Comparison of ENCODE assay signal across 10 cellular contexts in genomic region chr1:100187912-100188311, GRCh38. TPM values are rescaled to one million over a fixed set of nuclear protein-coding genes. Genes with fewer than 3 reads are reported as not detected.
A peak's percentile ranks its signal among the peaks of the same experiment; 100 is the strongest.
DNase-seq lines count a peak whose midpoint lies in the region; ATAC-seq and TF ChIP-seq lines count a peak whose summit lies in the region.
"Had no signal": no experiment of that assay in that cellular context is flagged by ENCODE, and none has a peak within 500 bp of the region (broad histone marks: within the 10 kb centered on the region; RNA-seq: fewer than 3 reads in every experiment).

No MANE protein-coding gene starts in this region.

- in situ Hi-C loops in gastrocnemius medialis (cut with MboI; ENCODE audit: low sequenced_read_pairs in 4 of 4), result no loop called here

- no peak; the same call in 1 of the 2 replicates for TF ChIP-seq EP300 in Ishikawa (IDR thresholded peaks at IDR 0.05; ENCODE audit: borderline replicate concordance)

- no peaks in the 10 kb centered on the region; the same call in 1 of the 2 replicates for H3F3A ChIP-seq in PC-9 (ENCODE audit: insufficient read depth, low read depth)

- 46% methylated on average over 3 of the region's 3 CpGs for WGBS in right cardiac atrium

- H4K20me1 ChIP-seq in PC-9 (ENCODE audit: insufficient read depth), result no peaks in the 10 kb centered on the region

- no TSS peak for BruUV-seq in PC-9 (replicated peaks; lab: Mats Ljungman, UMichigan)

- no peak for TF ChIP-seq RAD21 in Ishikawa (IDR thresholded peaks at IDR 0.05; ENCODE audit: low read depth)

- H3K4me1 ChIP-seq in right cardiac atrium (ENCODE audit: control insufficient read depth, insufficient read depth, low read length) (no peaks in the 10 kb centered on the region), gastrocnemius medialis (peaks cover 9 to 16% of the 10 kb centered on the region in 2 donors), PC-9 (replicated peaks; ENCODE audit: insufficient read depth) (no peaks in the 10 kb centered on the region)
- H3K4me1 ChIP-seq: SJSA1, suprapubic skin had no signal

- DNase-seq in amniotic epithelial cell (ENCODE audit: low read depth), result peak; percentile 86
- peak; percentile 63 to 82 (median 68) for DNase-seq in right cardiac atrium
- peak; percentile 54 to 78 for DNase-seq in gastrocnemius medialis
- DNase-seq in SW480 (ENCODE audit: low spot score), result no peak
- no peak for DNase-seq in NCI-H510A treated with DMSO at 0.1 percent for 48 hours (lab: John Stamatoyannopoulos, UW)
- DNase-seq in PC-9, result no peak

- no peaks in the 10 kb centered on the region for H3K79me2 ChIP-seq in PC-9 (ENCODE audit: low read depth)

- H3K9me2 ChIP-seq in PC-9 (ENCODE audit: insufficient read depth), result no peaks in the 10 kb centered on the region

- CTCF ChIA-PET in PC-9 (lab: Charles Lee), result no interaction called here

- H3K9me3 ChIP-seq in right cardiac atrium (ENCODE audit: control insufficient read depth, low read length) (no peaks in the 10 kb centered on the region), gastrocnemius medialis (no peaks in the 10 kb centered on the region), PC-9 (ENCODE audit: insufficient read depth, low read depth) (no peaks in the 10 kb centered on the region)
- H3K9me3 ChIP-seq: SJSA1, suprapubic skin had no signal

- POLR2A ChIA-PET in PC-9 (lab: Charles Lee; ENCODE audit: unreplicated experiment), result no interaction called here

- H3K36me3 ChIP-seq in gastrocnemius medialis, result no peaks in the 10 kb centered on the region
- H3K36me3 ChIP-seq in PC-9 (ENCODE audit: low read depth), result no peaks in the 10 kb centered on the region
- H3K36me3 ChIP-seq: SJSA1, suprapubic skin had no signal

- H3K4me2 ChIP-seq in PC-9, result no peak overlapping the region

- H3K27me3 ChIP-seq in right cardiac atrium (ENCODE audit: control insufficient read depth, insufficient read depth) (no peaks in the 10 kb centered on the region), gastrocnemius medialis (no peaks in the 10 kb centered on the region), PC-9 (ENCODE audit: insufficient read depth, low read depth) (no peaks in the 10 kb centered on the region)
- H3K27me3 ChIP-seq: SJSA1, suprapubic skin had no signal

- H3K27ac ChIP-seq in right cardiac atrium (ENCODE audit: low read length) (no peak overlapping the region), gastrocnemius medialis (peak overlapping the region; percentile 77 to 82 (median 80)), PC-9 (no peak overlapping the region)
- H3K27ac ChIP-seq: SJSA1, suprapubic skin had no signal

- TF ChIP-seq POLR2A in gastrocnemius medialis (IDR thresholded peaks at IDR 0.05), result no peak

- H2AFZ ChIP-seq in PC-9, result no peak overlapping the region

- intact Hi-C loops in right cardiac atrium (cut with DNase I) (no loop called here), gastrocnemius medialis (cut with DNase I; ENCODE audit: low total_unique reads) (no loop called here), PC-9 (cut with micrococcal nuclease; ENCODE audit: unreplicated experiment) (no loop called here)

- ATAC-seq in right cardiac atrium, result peak; percentile 84 to 87
- ATAC-seq in gastrocnemius medialis, result peak; percentile 82 to 91
- ATAC-seq in GM18502 (IDR thresholded peaks at IDR 0.05; ENCODE audit: poor library complexity, unreplicated experiment), result no peak

- H3K4me3 ChIP-seq in right cardiac atrium (ENCODE audit: low read length), result no peak overlapping the region
- H3K4me3 ChIP-seq in gastrocnemius medialis, result peak overlapping the region in 2 of 4 donors; percentile 4 to 23
- no peak overlapping the region for H3K4me3 ChIP-seq in PC-9
- H3K4me3 ChIP-seq: SJSA1, suprapubic skin had no signal

- TF ChIP-seq CTCF in gastrocnemius medialis (IDR thresholded peaks at IDR 0.05 in 4 of 5, conservative IDR thresholded peaks at IDR 0.05 in 1 of 5), result no peak
- TF ChIP-seq CTCF in PC-9 (conservative IDR thresholded peaks at IDR 0.05), result no peak

TF ChIP-seq in Ishikawa, 13 proteins besides CTCF, POLR2A, EP300 and RAD21:
- no peak for TF ChIP-seq ZBTB7A (IDR thresholded peaks at IDR 0.05; ENCODE audit: low read depth)
- peak; percentile 89 for TF ChIP-seq NFIC (IDR thresholded peaks at IDR 0.05)
- TF ChIP-seq CEBPB (IDR thresholded peaks at IDR 0.05), result peak; percentile 98
- TF ChIP-seq TCF12 (IDR thresholded peaks at IDR 0.05; ENCODE audit: low read depth), result peak; percentile 50; the same call in 1 of the 2 replicates
- TF ChIP-seq TEAD4 (IDR thresholded peaks at IDR 0.05), result peak; percentile 16; the same call in 1 of the 2 replicates

RNA-seq across cellular contexts. Expression of gene LRRC39, which starts 9.9 kb away (rescaled TPM):
- total RNA-seq in right cardiac atrium (100 to 1,000 TPM in 2 of 4 donors, 10 to 100 TPM in 2; 54.6 to 155 (median 106) TPM), gastrocnemius medialis (10 to 100 TPM; 23.4 to 73.2 (median 42.1) TPM), PC-9 (2021) (0.75 and 0.85 TPM in 2 replicates)
- 142 TPM for polyA plus RNA-seq in right cardiac atrium
- total RNA-seq: SJSA1 had no signal

RNA-seq across cellular contexts. Expression of gene TRMT13, which starts 54.9 kb away (rescaled TPM):
- total RNA-seq in right cardiac atrium (1 to 10 TPM; 5.7 to 8.4 (median 7.5) TPM), gastrocnemius medialis (10 to 100 TPM in 3 of 4 donors, 1 to 10 TPM in 1; 5.5 to 22.6 (median 10.6) TPM), PC-9 (2021) (7.3 and 14.2 TPM in 2 replicates)
- 4.8 TPM for polyA plus RNA-seq in right cardiac atrium

RNA-seq across cellular contexts. Expression of gene SASS6, which starts 55.2 kb away (rescaled TPM):
- total RNA-seq in right cardiac atrium, result 1 to 10 TPM; 1.6 to 2.4 (median 2.3) TPM
- polyA plus RNA-seq in right cardiac atrium, result 1.4 TPM
- 1 to 10 TPM in 3 of 4 donors, under 1 TPM in 1; 0.71 to 4.2 (median 1.6) TPM for total RNA-seq in gastrocnemius medialis
- total RNA-seq in PC-9 (2021), result 5.1 and 8.7 TPM in 2 replicates

Comparison
In these comparisons a context has a peak if more than half of its experiments do, and no peak if none do; other contexts are left out.
1. DNase-seq: peak in amniotic epithelial cell (single experiment), right cardiac atrium (3 of 3) and gastrocnemius medialis (2 of 2); none in SW480 (single experiment), NCI-H510A treated with DMSO at 0.1 percent for 48 hours (single experiment) and PC-9 (0 of 2).
2. H3K27ac ChIP-seq: peak in gastrocnemius medialis (4 of 4); none in right cardiac atrium (single experiment) and PC-9 (single experiment).
3. RNA of gene LRRC39, which starts 9.9 kb away (total RNA-seq): 54.6 to 155 TPM in right cardiac atrium and 23.4 to 73.2 TPM in gastrocnemius medialis; 0.75 to 0.85 TPM in PC-9; every median in the first group is over 10 times any median in the second.